Comparison of ENCODE assay signal across 28 cellular contexts in genomic region chr2:42456126-42456839, GRCh38. TPM values are rescaled to one million over a fixed set of nuclear protein-coding genes. Genes with fewer than 3 reads are reported as not detected.
"Had no signal": no experiment of that assay in that cellular context is flagged by ENCODE, and none has a peak within 500 bp of the region (broad histone marks: within the 10 kb centered on the region; RNA-seq: fewer than 3 reads in every experiment).

No MANE protein-coding gene starts in this region.

- H3K36me3 ChIP-seq: adrenal gland, esophagus muscularis mucosa, heart right ventricle, left lung, lower lobe of right lung, neutrophil, ovary, prostate gland, spleen, transverse colon had no signal

- H3K4me1 ChIP-seq: adrenal gland, body of pancreas, esophagus muscularis mucosa, heart right ventricle, left lung, lower lobe of right lung, prostate gland, spleen had no signal

- H3K27ac ChIP-seq: adrenal gland, body of pancreas, esophagus muscularis mucosa, heart right ventricle, left lung, lower lobe of right lung, neutrophil, ovary, prostate gland, spleen had no signal

- H3K9me3 ChIP-seq: adrenal gland, body of pancreas, esophagus muscularis mucosa, heart right ventricle, left lung, lower lobe of right lung, neutrophil, ovary, prostate gland, spleen, transverse colon had no signal

- ATAC-seq: body of pancreas; effector memory CD8-positive, alpha-beta T cell; heart right ventricle; left lung; lower lobe of right lung had no signal

- DNase-seq: activated CD4-positive, alpha-beta T cell treated with anti-CD3 and anti-CD28 coated beads for 4 hours; activated CD4-positive, alpha-beta T cell treated with anti-CD3 and anti-CD28 coated beads, Interleukin-2, amount 50 U/mL, for 48 hours; activated CD8-positive, alpha-beta memory T cell treated with anti-CD3 and anti-CD28 coated beads for 24 hours; activated effector memory CD4-positive, alpha-beta T cell treated with anti-CD3 and anti-CD28 coated beads, Interleukin-2, amount 50 U/mL, for 16 hours; activated naive CD4-positive, alpha-beta T cell treated with anti-CD3 and anti-CD28 coated beads for 36 hours; activated naive CD8-positive, alpha-beta T cell treated with anti-CD3 and anti-CD28 coated beads for 36 hours; activated T-cell treated with anti-CD3 and anti-CD28 coated beads, Interleukin-2, amount 50 U/mL, for 1 hour; adrenal gland; aorta; body of pancreas; cortex of kidney; effector memory CD8-positive, alpha-beta T cell; foreskin melanocyte; heart right ventricle; kidney glomerular epithelial cell; left lung; lower lobe of right lung; nephron progenitor cell; ovary; spleen; stimulated activated CD4-positive, alpha-beta T cell treated with anti-CD3 and anti-CD28 coated beads, Interleukin-2, amount 100 ng/mL, for 48 hours; stimulated activated naive CD4-positive, alpha-beta T cell treated with Interleukin-2 at 50 U/mL for 16 hours; transverse colon had no signal

- H3K4me3 ChIP-seq: adrenal gland, body of pancreas, esophagus muscularis mucosa, heart right ventricle, left lung, lower lobe of right lung, ovary, prostate gland, spleen, transverse colon had no signal

- H3K27me3 ChIP-seq: adrenal gland, body of pancreas, esophagus muscularis mucosa, left lung, ovary, transverse colon had no signal

RNA-seq across cellular contexts. Expression of gene KCNG3, which starts 37.5 kb away (rescaled TPM):
- total RNA-seq: cardiac septum; heart right ventricle; T-helper 1 cell treated with Interleukin-12 subunit alpha and Interleukin-12 subunit beta and Interleukin-4 antibody, amounts not matched to agents 30 ng/mL and 1 ng/mL, for 36 hours had no signal
